In the genomic region with DNA sequence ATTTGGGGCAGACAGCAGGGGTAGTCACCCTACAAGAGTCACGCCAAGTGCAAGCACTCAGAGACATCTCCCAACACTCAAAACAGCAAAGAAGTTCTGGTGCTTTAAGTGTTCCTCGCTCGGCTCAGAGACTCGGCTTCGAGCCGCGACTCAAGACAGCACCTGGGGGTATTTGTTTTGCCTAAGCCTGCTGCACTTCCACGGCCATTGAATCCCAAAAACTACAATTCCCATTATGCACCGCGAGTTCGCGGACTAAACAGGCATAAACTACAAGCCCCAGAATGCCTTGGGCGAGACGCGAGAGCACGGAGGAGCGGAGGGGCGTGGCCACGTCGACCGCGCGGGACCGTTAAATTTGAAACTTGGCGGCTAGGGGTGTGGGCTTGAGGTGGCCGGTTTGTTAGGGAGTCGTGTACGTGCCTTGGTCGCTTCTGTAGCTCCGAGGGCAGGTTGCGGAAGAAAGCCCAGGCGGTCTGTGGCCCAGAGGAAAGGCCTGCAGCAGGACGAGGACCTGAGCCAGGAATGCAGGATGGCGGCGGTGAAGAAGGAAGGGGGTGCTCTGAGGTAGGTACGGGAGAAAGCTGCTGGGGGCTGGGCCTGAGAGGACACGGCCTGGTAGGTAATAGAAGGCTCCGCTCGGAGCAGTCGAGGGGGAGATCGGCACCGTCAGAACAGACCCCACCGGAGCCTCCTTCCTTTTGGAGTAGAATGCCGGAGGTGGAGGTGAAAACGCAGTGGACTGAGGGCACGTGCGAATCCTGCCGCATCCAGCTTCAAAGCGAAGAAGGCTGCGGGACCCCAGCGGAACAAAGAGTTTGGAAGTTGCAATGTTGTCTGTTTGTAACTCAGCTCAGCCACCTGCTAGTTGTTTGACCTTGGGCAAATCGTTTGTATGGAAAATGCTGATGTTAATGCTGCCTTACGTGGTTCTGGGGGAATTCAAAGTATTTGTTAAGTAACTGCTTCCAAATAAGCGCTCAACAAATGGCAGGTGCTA, we compare ENCODE assay signal across 8 cellular contexts. TPM values are rescaled to one million over a fixed set of nuclear protein-coding genes. Genes with fewer than 3 reads are reported as not detected.
A peak's percentile ranks its signal among the peaks of the same experiment; 100 is the strongest.
DNase-seq lines count a peak whose midpoint lies in the region; ATAC-seq and TF ChIP-seq lines count a peak whose summit lies in the region.

A gene with protein sequence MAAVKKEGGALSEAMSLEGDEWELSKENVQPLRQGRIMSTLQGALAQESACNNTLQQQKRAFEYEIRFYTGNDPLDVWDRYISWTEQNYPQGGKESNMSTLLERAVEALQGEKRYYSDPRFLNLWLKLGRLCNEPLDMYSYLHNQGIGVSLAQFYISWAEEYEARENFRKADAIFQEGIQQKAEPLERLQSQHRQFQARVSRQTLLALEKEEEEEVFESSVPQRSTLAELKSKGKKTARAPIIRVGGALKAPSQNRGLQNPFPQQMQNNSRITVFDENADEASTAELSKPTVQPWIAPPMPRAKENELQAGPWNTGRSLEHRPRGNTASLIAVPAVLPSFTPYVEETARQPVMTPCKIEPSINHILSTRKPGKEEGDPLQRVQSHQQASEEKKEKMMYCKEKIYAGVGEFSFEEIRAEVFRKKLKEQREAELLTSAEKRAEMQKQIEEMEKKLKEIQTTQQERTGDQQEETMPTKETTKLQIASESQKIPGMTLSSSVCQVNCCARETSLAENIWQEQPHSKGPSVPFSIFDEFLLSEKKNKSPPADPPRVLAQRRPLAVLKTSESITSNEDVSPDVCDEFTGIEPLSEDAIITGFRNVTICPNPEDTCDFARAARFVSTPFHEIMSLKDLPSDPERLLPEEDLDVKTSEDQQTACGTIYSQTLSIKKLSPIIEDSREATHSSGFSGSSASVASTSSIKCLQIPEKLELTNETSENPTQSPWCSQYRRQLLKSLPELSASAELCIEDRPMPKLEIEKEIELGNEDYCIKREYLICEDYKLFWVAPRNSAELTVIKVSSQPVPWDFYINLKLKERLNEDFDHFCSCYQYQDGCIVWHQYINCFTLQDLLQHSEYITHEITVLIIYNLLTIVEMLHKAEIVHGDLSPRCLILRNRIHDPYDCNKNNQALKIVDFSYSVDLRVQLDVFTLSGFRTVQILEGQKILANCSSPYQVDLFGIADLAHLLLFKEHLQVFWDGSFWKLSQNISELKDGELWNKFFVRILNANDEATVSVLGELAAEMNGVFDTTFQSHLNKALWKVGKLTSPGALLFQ (plus strand): TSS at position 381 of the 1,000 bp plus-strand sequence. CDS start 152 bp downstream, at position 533.

- no peaks in the 10 kb centered on the region for H3K9me2 ChIP-seq in PC-9 (ENCODE audit: insufficient read depth)

- H3K4me3 ChIP-seq in PC-9, result peak within 1 kb of the TSS; percentile 67
- peak within 1 kb of the TSS; percentile 55 to 78 (median 70) for H3K4me3 ChIP-seq in esophagus squamous epithelium

- POLR2A ChIA-PET in PC-9 (lab: Charles Lee; ENCODE audit: unreplicated experiment), result interaction anchor here (0.7 kb wide), 1 partner anchor 114 kb away, joined by 3 read pairs; no protein-coding TSS in a partner anchor

- CTCF ChIA-PET in PC-9 (lab: Charles Lee), result interaction anchor here (0.9 to 1.8 kb wide), 4 partner anchors 54 to 116 kb away, joined by 3 to 5 read pairs (median 4); no protein-coding TSS in a partner anchor

- TF ChIP-seq POLR2A in esophagus squamous epithelium (IDR thresholded peaks at IDR 0.05), result peak in 1 of 4 donors; percentile 23

- H3K36me3 ChIP-seq in PC-9 (ENCODE audit: low read depth) (no peaks in the 10 kb centered on the region), esophagus squamous epithelium (no peaks in the 10 kb centered on the region)

- peak within 1 kb of the TSS; percentile 85 for H2AFZ ChIP-seq in PC-9

- intact Hi-C loops in PC-9 (cut with micrococcal nuclease; ENCODE audit: unreplicated experiment), result loop anchor here (1.0 to 10.0 kb wide), 3 partner anchors 52 to 376 kb away; a partner anchor contains a TSS
- intact Hi-C loops in esophagus squamous epithelium (cut with DNase I), result no loop called here

- peak; percentile 84 for ATAC-seq in GM21723 (IDR thresholded peaks at IDR 0.05; ENCODE audit: unreplicated experiment)

- H3K27me3 ChIP-seq in PC-9 (ENCODE audit: insufficient read depth, low read depth), result no peaks in the 10 kb centered on the region
- no peaks in the 10 kb centered on the region for H3K27me3 ChIP-seq in esophagus squamous epithelium

- H3K4me1 ChIP-seq in PC-9 (replicated peaks; ENCODE audit: insufficient read depth) (peaks cover 29% of the 10 kb centered on the region), esophagus squamous epithelium (peaks cover 7 to 30% (median 10%) of the 10 kb centered on the region in 3 donors)

- H3K4me2 ChIP-seq in PC-9, result peak within 1 kb of the TSS; percentile 84

- H3K9me3 ChIP-seq in PC-9 (ENCODE audit: insufficient read depth, low read depth), result no peaks in the 10 kb centered on the region
- H3K9me3 ChIP-seq in esophagus squamous epithelium, result no peaks in the 10 kb centered on the region

- TSS peak; percentile 67 for BruUV-seq in PC-9 (replicated peaks; lab: Mats Ljungman, UMichigan)

- peaks cover 8% of the 10 kb centered on the region; the same call in 1 of the 2 replicates for H3F3A ChIP-seq in PC-9 (ENCODE audit: insufficient read depth, low read depth)

- DNase-seq in DMS79 (lab: John Stamatoyannopoulos, UW) (peak; percentile 78), KG1 (lab: John Stamatoyannopoulos, UW) (peak; percentile 73), PC-9 (peak; percentile 91 to 92), activated T-cell treated with anti-CD3 and anti-CD28 coated beads for 48 hours (ENCODE audit: low read depth) (peak; percentile 90), esophagus squamous epithelium (lab: John Stamatoyannopoulos, UW) (peak; percentile 60), myocyte (ENCODE audit: low read depth) (peak; percentile 97)
- peak; percentile 76 for DNase-seq in stimulated activated CD8-positive, alpha-beta memory T cell treated with anti-CD3 and anti-CD28 coated beads, Interleukin-7, amount 100 ng/mL, for 24 hours (ENCODE audit: low read depth)

- 2 to 3% methylated on average over 52 to 53 of the region's 54 CpGs for WGBS in esophagus squamous epithelium, 2 donors

- TF ChIP-seq CTCF in PC-9 (conservative IDR thresholded peaks at IDR 0.05) (no peak), esophagus squamous epithelium (IDR thresholded peaks at IDR 0.05) (peak in 1 of 6 experiments; percentile 22)

- H3K27ac ChIP-seq in PC-9 (no peak within 1 kb of the TSS), esophagus squamous epithelium (peak within 1 kb of the TSS in 3 of 4 donors; percentile 2 to 49 (median 46))

- H3K79me2 ChIP-seq in PC-9 (ENCODE audit: low read depth), result peaks cover 47% of the 10 kb centered on the region

- no peaks in the 10 kb centered on the region for H4K20me1 ChIP-seq in PC-9 (ENCODE audit: insufficient read depth)

RNA-seq across cellular contexts. Expression of the gene that starts here (rescaled TPM):
- total RNA-seq in PC-9 (2021), result 74.3 and 75.3 TPM in 2 replicates
- 10 to 100 TPM in 1 of 4 donors, 1 to 10 TPM in 3; 4.1 to 22.3 (median 7.4) TPM for total RNA-seq in esophagus squamous epithelium
- 1.8 and 2.1 TPM in 2 replicates for total RNA-seq in myocyte
- 0.14 TPM for polyA plus RNA-seq in myocyte (2012)
